Comparison of ENCODE assay signal across 8 cellular contexts in the genomic region with DNA sequence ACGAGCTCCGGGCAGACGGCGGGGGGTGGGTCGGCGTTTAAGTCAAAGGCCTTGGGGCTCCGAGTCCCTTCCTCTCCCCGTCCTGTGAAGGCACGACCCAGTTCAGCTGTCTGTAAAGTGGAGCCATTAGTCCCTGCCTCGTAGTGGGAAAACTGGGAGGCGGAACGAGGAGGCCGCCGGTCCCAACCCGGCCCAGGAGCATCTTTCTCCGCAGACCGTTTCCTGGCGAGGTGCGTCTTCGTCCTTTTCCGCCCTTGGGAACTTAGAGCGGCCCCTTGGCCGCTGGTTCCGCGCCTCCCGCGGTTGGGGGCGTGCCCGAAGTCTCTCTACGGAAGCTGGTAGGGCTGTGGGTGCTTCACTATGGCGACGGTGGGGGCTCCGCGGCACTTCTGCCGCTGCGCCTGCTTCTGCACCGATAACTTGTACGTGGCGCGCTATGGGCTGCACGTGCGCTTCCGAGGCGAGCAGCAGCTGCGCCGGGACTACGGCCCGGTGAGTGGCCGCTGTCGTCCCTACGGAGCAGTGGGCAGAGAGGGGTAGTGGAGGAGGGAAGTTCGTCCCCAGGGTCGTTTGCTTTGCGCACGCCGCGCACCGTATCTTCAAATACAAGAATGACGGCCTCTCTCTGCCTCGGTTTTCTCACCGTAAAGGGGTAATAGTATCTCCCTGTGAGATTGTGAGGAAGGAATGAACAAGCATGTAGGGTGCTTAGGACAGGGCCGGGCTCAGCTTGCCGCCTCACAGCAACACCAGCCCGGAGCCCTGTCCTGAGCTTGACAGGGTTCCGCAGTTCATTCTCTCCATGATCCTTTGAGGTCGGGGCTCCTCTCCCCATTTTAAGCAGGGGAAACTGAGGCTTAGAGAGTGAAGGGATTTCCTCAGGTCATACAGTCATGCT. TPM values are rescaled to one million over a fixed set of nuclear protein-coding genes. Genes with fewer than 3 reads are reported as not detected.
DNase-seq lines count a peak whose midpoint lies in the region; ATAC-seq and TF ChIP-seq lines count a peak whose summit lies in the region.

A gene (plus strand): TSS at position 353 of the 898 bp plus-strand sequence. CDS start 8 bp downstream, at position 361.

- H3K4me3 ChIP-seq in AG04450 (ENCODE audit: low read depth, low read length) (peak within 1 kb of the TSS; percentile 98), WI38 (ENCODE audit: low read depth, low read length) (peak within 1 kb of the TSS; percentile 81), mammary epithelial cell (replicated peaks in 1 of 3; ENCODE audit: insufficient read depth in 1 of 3, low read depth in 2 of 3, low read length in 3 of 3) (peak within 1 kb of the TSS; percentile 82 to 93 (median 87))

- H3K27ac Mint-ChIP-seq in immature natural killer cell, result peak within 1 kb of the TSS; percentile 98 to 100 (median 98)

- no peaks in the 10 kb centered on the region; the same call in 1 of the 2 replicates for H3K9me3 ChIP-seq in AG04450 (ENCODE audit: control insufficient read depth, insufficient read depth, low read length)
- H3K9me3 ChIP-seq in mammary epithelial cell (replicated peaks; ENCODE audit: insufficient read depth, low read length), result no peaks in the 10 kb centered on the region

- CTCF ChIA-PET in AG04450 (lab: Charles Lee), result interaction anchor here (0.6 to 3.0 kb wide), 6 partner anchors 9 to 264 kb away, joined by 3 to 27 read pairs (median 4); a partner anchor contains a TSS
- CTCF ChIA-PET in mammary epithelial cell (lab: Charles Lee; ENCODE audit: low non-redundant PET), result no interaction called here

- peak within 1 kb of the TSS; percentile 90 for H3K9ac ChIP-seq in mammary epithelial cell (ENCODE audit: insufficient read depth, low read length)

- peak within 1 kb of the TSS; percentile 98 to 99 (median 98) for H3K4me3 Mint-ChIP-seq in immature natural killer cell

- H3K36me3 Mint-ChIP-seq in immature natural killer cell, result no peaks in the 10 kb centered on the region

- BruUV-seq in mammary epithelial cell (replicated peaks; lab: Mats Ljungman, UMichigan), result TSS peak; percentile 36

- TF ChIP-seq CTCF in AG04450 (IDR thresholded peaks at IDR 0.05; ENCODE audit: low read depth, low read length) (no peak), WI38 (IDR thresholded peaks at IDR 0.05; ENCODE audit: low read depth, low read length) (no peak), mammary epithelial cell (conservative IDR thresholded peaks at IDR 0.05 in 1 of 2, IDR thresholded peaks at IDR 0.05 in 1 of 2; ENCODE audit: extremely low read depth in 1 of 2, insufficient read depth in 1 of 2, low read depth in 1 of 2, low read length in 2 of 2) (no peak)

- dilution Hi-C loops in mammary epithelial cell (cut with HindIII; ENCODE audit: low sequenced_read_pairs), result loop anchor here (5.0 kb wide), 1 partner anchor 262 kb away; no protein-coding TSS in a partner anchor

- no peaks in the 10 kb centered on the region for H3K9me3 Mint-ChIP-seq in immature natural killer cell

- WGBS in mammary epithelial cell (ENCODE audit: low coverage, missing lambda C conversion rate), result 2% methylated on average over 58 of the region's 66 CpGs

- peak within 1 kb of the TSS; percentile 95 for H2AFZ ChIP-seq in mammary epithelial cell (ENCODE audit: low read depth, low read length)

- H3K27me3 Mint-ChIP-seq in immature natural killer cell (ENCODE audit: low read depth in 3 of 3), result peaks cover 12 to 19% (median 13%) of the 10 kb centered on the region in 3 donors

- intact Hi-C loops in mammary epithelial cell (cut with micrococcal nuclease), result loop anchor here (2.0 to 5.0 kb wide), 3 partner anchors 176 to 627 kb away; a partner anchor contains a TSS

- H3K27ac ChIP-seq in AG04450 (ENCODE audit: low read depth, low read length) (peak within 1 kb of the TSS; percentile 90), mammary epithelial cell (ENCODE audit: insufficient read depth, low read depth, low read length) (peak within 1 kb of the TSS; percentile 83)

- ATAC-seq in GM18909 (IDR thresholded peaks at IDR 0.05; ENCODE audit: poor library complexity, unreplicated experiment) (peak; percentile 79), HG03159 (IDR thresholded peaks at IDR 0.05; ENCODE audit: unreplicated experiment) (peak; percentile 77)

- peaks cover 36 to 41% of the 10 kb centered on the region in 2 donors for H3K4me1 Mint-ChIP-seq in immature natural killer cell

- POLR2A ChIA-PET in AG04450 (lab: Yijun Ruan, JAX), result interaction anchor here (0.6 to 3.0 kb wide), 8 partner anchors 9 to 258 kb away, joined by 3 to 26 read pairs (median 4); a partner anchor contains a TSS

- no peaks in the 10 kb centered on the region for H3K36me3 ChIP-seq in mammary epithelial cell (ENCODE audit: insufficient read depth, low read length)

- H3K4me2 ChIP-seq in mammary epithelial cell (ENCODE audit: insufficient read depth, low read depth, low read length), result peak within 1 kb of the TSS; percentile 93

- DNase-seq in AG04450 (ENCODE audit: low read depth, low spot score) (peak; percentile 70), NCI-H2227 (lab: John Stamatoyannopoulos, UW; ENCODE audit: unreplicated experiment) (peak; percentile 97), mammary epithelial cell (peak; percentile 86), immature natural killer cell (peak; percentile 91 to 92 (median 92)), smooth muscle cell of the brain vasculature (ENCODE audit: low read depth, low spot score) (peak; percentile 74)

- peaks cover 25% of the 10 kb centered on the region for H3K4me1 ChIP-seq in mammary epithelial cell (ENCODE audit: insufficient read depth, low read length)

- H3K79me2 ChIP-seq in mammary epithelial cell (ENCODE audit: insufficient read depth, low read length), result peaks cover 35% of the 10 kb centered on the region

- H3K27me3 ChIP-seq in AG04450 (ENCODE audit: control insufficient read depth, insufficient read depth, low read length) (no peaks in the 10 kb centered on the region), mammary epithelial cell (ENCODE audit: insufficient read depth, low read length) (no peaks in the 10 kb centered on the region)

- H4K20me1 ChIP-seq in mammary epithelial cell (ENCODE audit: insufficient read depth, low read length), result no peaks in the 10 kb centered on the region

- in situ Hi-C loops in mammary epithelial cell (cut with MboI; ENCODE audit: low sequenced_read_pairs in 2 of 2), result loop anchor here in 1 of 2 donors (25.0 kb wide), 2 partner anchors 188 to 338 kb away; no protein-coding TSS in a partner anchor

RNA-seq across cellular contexts. Expression of the gene that starts here (rescaled TPM):
- polyA plus RNA-seq in AG04450 (2011; rRNA removed) (6.1 and 8.9 TPM in 2 replicates), mammary epithelial cell (13.6 TPM), immature natural killer cell (10 to 100 TPM; 14.4 to 16.6 (median 16.3) TPM)
- 7.3 and 8.0 TPM in 2 replicates for polyA minus RNA-seq in AG04450 (2011; rRNA and poly(A)+ RNA removed)
- total RNA-seq in mammary epithelial cell, result 10 to 100 TPM in 1 of 2 donors, 1 to 10 TPM in 1; 8.2 to 16.2 TPM
- polyA minus RNA-seq in mammary epithelial cell, result 18.9 TPM

Comparison
In these comparisons a context has a peak if more than half of its experiments do, and no peak if none do; other contexts are left out.
1. Peak in every context shown above with its lines: DNase-seq, ATAC-seq, H3K4me3 ChIP-seq and H3K27ac ChIP-seq.